ENCODE assay signal across 8 cellular contexts in genomic region chr16:89560413-89561194, GRCh38. TPM values are rescaled to one million over a fixed set of nuclear protein-coding genes. Genes with fewer than 3 reads are reported as not detected.
A peak's percentile ranks its signal among the peaks of the same experiment; 100 is the strongest.
DNase-seq lines count a peak whose midpoint lies in the region; TF ChIP-seq lines count a peak whose summit lies in the region.

TSS of gene RPL13 (plus strand) at chr16:89560682. CDS start at chr16:89560960, 278 bp downstream.

- peak within 1 kb of the TSS; percentile 96 for H3K4me2 ChIP-seq in SK-N-SH

- H3K36me3 Mint-ChIP-seq in HFFc6 (ENCODE audit: low read depth): peaks cover 61% of the 10 kb centered on the region

- H3K9ac ChIP-seq in SK-N-SH: peak within 1 kb of the TSS; percentile 98

- H3K79me2 ChIP-seq in SK-N-SH (ENCODE audit: insufficient read depth): peaks cover 34% of the 10 kb centered on the region

- peak; percentile 51; the same call in 1 of the 2 replicates for TF ChIP-seq CTCF in HFFc6 (IDR thresholded peaks at IDR 0.05)
- no peak for TF ChIP-seq CTCF in SK-N-SH (IDR thresholded peaks at IDR 0.05)

- H3F3A ChIP-seq in SK-N-SH (replicated peaks; ENCODE audit: insufficient read depth): peaks cover 71% of the 10 kb centered on the region

- H4K20me1 ChIP-seq in SK-N-SH (ENCODE audit: insufficient read depth): peaks cover 48% of the 10 kb centered on the region

- no peaks in the 10 kb centered on the region for H3K9me3 ChIP-seq in SK-N-SH

- H3K36me3 ChIP-seq in SK-N-SH (replicated peaks in 1 of 2; ENCODE audit: control insufficient read depth in 1 of 2, insufficient read depth in 2 of 2, low read length in 1 of 2): peaks cover 28 to 43% of the 10 kb centered on the region in 2 experiments

- TF ChIP-seq RAD21 in SK-N-SH (IDR thresholded peaks at IDR 0.05; ENCODE audit: low read length): no peak

- peak within 1 kb of the TSS; percentile 94 for H3K4me3 Mint-ChIP-seq in HFFc6

- TF ChIP-seq EP300 in SK-N-SH (IDR thresholded peaks at IDR 0.05; ENCODE audit: borderline replicate concordance in 1 of 2, low read depth in 1 of 2, low read length in 1 of 2): no peak; a peak in 1 of 4 replicates

- H3K27ac ChIP-seq in SK-N-SH (ENCODE audit: low read depth in 2 of 2, low read length in 1 of 2) (peak within 1 kb of the TSS; percentile 91), substantia nigra (ENCODE audit: low read depth, low read length, poor library complexity, severe bottlenecking) (peak within 1 kb of the TSS; percentile 92)

- no peaks in the 10 kb centered on the region for H3K27me3 ChIP-seq in SK-N-SH (ENCODE audit: insufficient read depth)

- 2% methylated on average over 12 of the region's 88 CpGs for WGBS in SK-N-SH (ENCODE audit: low lambda C conversion rate)

- peak within 1 kb of the TSS; percentile 66; the same call in 1 of the 2 replicates for H2AFZ ChIP-seq in SK-N-SH (ENCODE audit: low read depth)

- peaks cover 62% of the 10 kb centered on the region for H3K4me1 Mint-ChIP-seq in HFFc6 (ENCODE audit: low read depth)

- peak within 1 kb of the TSS; percentile 98 for H3K27ac Mint-ChIP-seq in HFFc6

- peaks cover 20% of the 10 kb centered on the region for H3K27me3 Mint-ChIP-seq in HFFc6 (ENCODE audit: insufficient read depth)

- peak within 1 kb of the TSS; percentile 75 to 87 for H3K4me3 ChIP-seq in SK-N-SH (ENCODE audit: low read depth in 2 of 2, low read length in 1 of 2)

- DNase-seq in GM04503 (ENCODE audit: low read depth): peak; percentile 77
- DNase-seq in HFFc6: peak; percentile 96
- peak; percentile 95 for DNase-seq in NCI-H1092 (lab: John Stamatoyannopoulos, UW)
- DNase-seq in SK-N-SH: peak; percentile 97
- DNase-seq in activated naive CD4-positive, alpha-beta T cell treated with anti-CD3 and anti-CD28 coated beads, Interleukin-2, amount 50 U/mL, for 16 hours: peak; percentile 93
- peak; percentile 96 for DNase-seq in germinal center (ENCODE audit: low spot score)
- DNase-seq in non-pigmented ciliary epithelial cell (ENCODE audit: low read depth): peak; percentile 77
- DNase-seq in substantia nigra (lab: John Stamatoyannopoulos, UW): peak; percentile 71 to 99 (median 91)

- POLR2A ChIA-PET in SK-N-SH (lab: Yijun Ruan, JAX): no interaction called here

- peaks cover 8% of the 10 kb centered on the region for H3K9me3 Mint-ChIP-seq in HFFc6

- H3K4me1 ChIP-seq in SK-N-SH (ENCODE audit: control insufficient read depth in 1 of 2, insufficient read depth in 2 of 2, low read depth in 1 of 2, low read length in 1 of 2): peaks cover 19 to 38% of the 10 kb centered on the region in 2 experiments; a peak in 3 of 4 replicates

- H3K9me2 ChIP-seq in SK-N-SH: no peaks in the 10 kb centered on the region

- CTCF ChIA-PET in SK-N-SH (lab: Yijun Ruan, JAX): no interaction called here

TF ChIP-seq in SK-N-SH, 30 proteins besides CTCF, POLR2A, EP300 and RAD21:
- TF ChIP-seq SIN3A (IDR thresholded peaks at IDR 0.05; ENCODE audit: borderline replicate concordance, low read depth, low read length): peak; percentile 95
- no peak for TF ChIP-seq ZBTB33 (IDR thresholded peaks at IDR 0.05; ENCODE audit: borderline replicate concordance, low read depth)
- TF ChIP-seq RFX5 (IDR thresholded peaks at IDR 0.05; ENCODE audit: low read length): peak; percentile 83; the same call in 1 of the 2 replicates
- TF ChIP-seq USF2 (IDR thresholded peaks at IDR 0.05; ENCODE audit: borderline replicate concordance, low read depth, low read length): no peak
- peak; percentile 41; the same call in 1 of the 2 replicates for TF ChIP-seq REST (IDR thresholded peaks at IDR 0.05; ENCODE audit: low read depth, low read length)
- TF ChIP-seq NFIC (IDR thresholded peaks at IDR 0.05; ENCODE audit: borderline replicate concordance): peak; percentile 45; the same call in 1 of the 2 replicates
- 0 out of 2 replicates have a peak, but pooled peaks have one; percentile 42 for TF ChIP-seq FOXM1 (IDR thresholded peaks at IDR 0.05; ENCODE audit: low read depth)
- no peak for TF ChIP-seq RCOR1 (IDR thresholded peaks at IDR 0.05; ENCODE audit: low read length)
- TF ChIP-seq FOSL2 (IDR thresholded peaks at IDR 0.05; ENCODE audit: borderline replicate concordance, low read depth): 0 out of 2 replicates have a peak, but pooled peaks have one; percentile 7
- TF ChIP-seq GABPA (IDR thresholded peaks at IDR 0.05; ENCODE audit: low read depth): peak; percentile 82
- no peak; the same call in 1 of the 2 replicates for TF ChIP-seq PBX3 (IDR thresholded peaks at IDR 0.05)
- TF ChIP-seq JUND (IDR thresholded peaks at IDR 0.05): no peak
- TF ChIP-seq ELF1 (IDR thresholded peaks at IDR 0.05): peak; percentile 80
- peak; percentile 47 for TF ChIP-seq CHD2 (IDR thresholded peaks at IDR 0.05; ENCODE audit: low read length, partially characterized antibody)
- peak; percentile 99 for TF ChIP-seq TAF1 (IDR thresholded peaks at IDR 0.05; ENCODE audit: borderline replicate concordance, low read depth, low read length)
- TF ChIP-seq TEAD4 (IDR thresholded peaks at IDR 0.05; ENCODE audit: borderline replicate concordance, insufficient read depth): no peak
- peak; percentile 53 for TF ChIP-seq NRF1 (IDR thresholded peaks at IDR 0.05; ENCODE audit: low read depth, low read length)
- peak; percentile 99 for TF ChIP-seq POLR2AphosphoS5 (IDR thresholded peaks at IDR 0.05; ENCODE audit: low read depth, low read length)
- peak; percentile 79 for TF ChIP-seq MXI1 (IDR thresholded peaks at IDR 0.05; ENCODE audit: low read depth, low read length)
- TF ChIP-seq FOXJ3 (CRISPR knock-in tag; IDR thresholded peaks at IDR 0.05): no peak
- TF ChIP-seq YY1 (IDR thresholded peaks at IDR 0.05; ENCODE audit: low read depth): peak; percentile 89

RNA-seq across cellular contexts. Expression of gene RPL13, which starts in this region (rescaled TPM):
- 1,000 to 10,000 TPM; 1,572 to 1,808 (median 1,628) TPM for total RNA-seq in HFFc6 (2021; fragmentation: NEBNext Ultra II Directional; extraction: Animal tissue kit (Norgen Biotek cat#: 25700))
- 3,540 and 4,635 TPM in 2 replicates for polyA plus RNA-seq in SK-N-SH (2012; rRNA removed)
- polyA plus RNA-seq in SK-N-SH (2012; cell fraction: cytosol; rRNA removed): 2,365 and 3,863 TPM in 2 replicates
- polyA plus RNA-seq in SK-N-SH (2012; cell fraction: nucleus; rRNA removed): 1,480 and 2,319 TPM in 2 replicates

Comparison
In these comparisons a context has a peak if more than half of its experiments do, and no peak if none do; other contexts are left out.
1. Peak in every context shown above with its lines: DNase-seq, H3K4me3 ChIP-seq and H3K27ac ChIP-seq.